In genomic region chr14:73763396-73763795, GRCh38 we compare ENCODE assay signal across 1 cellular context.
A peak's percentile ranks its signal among the peaks of the same experiment; 100 is the strongest.
TF ChIP-seq lines count a peak whose summit lies in the region.

No MANE protein-coding gene starts in this region.

TF ChIP-seq in HepG2, 621 proteins besides CTCF, POLR2A, EP300 and RAD21 (continued from another document and continues in another):
- TF ChIP-seq ZBED4 (CRISPR knock-in tag; IDR thresholded peaks at IDR 0.05; ENCODE audit: borderline replicate concordance) (no peak), TAF15 (IDR thresholded peaks at IDR 0.05; ENCODE audit: low read depth, low read length, poor library complexity, severe bottlenecking) (no peak), NR2F6 (IDR thresholded peaks at IDR 0.05) (peak; percentile 32; the same call in 1 of the 2 replicates), NR2F6 (CRISPR knock-in tag; IDR thresholded peaks at IDR 0.05) (peak; percentile 34; the same call in 1 of the 2 replicates), SETDB1 (CRISPR knock-in tag; IDR thresholded peaks at IDR 0.05; ENCODE audit: borderline replicate concordance) (no peak), ZNF460 (CRISPR knock-in tag; IDR thresholded peaks at IDR 0.05; ENCODE audit: borderline replicate concordance) (no peak), SP5 (CRISPR knock-in tag; IDR thresholded peaks at IDR 0.05; ENCODE audit: borderline replicate concordance, low read depth) (peak; percentile 63; the same call in 1 of the 2 replicates), NFRKB (IDR thresholded peaks at IDR 0.05) (no peak), ZBTB42 (CRISPR knock-in tag; IDR thresholded peaks at IDR 0.05) (no peak), ZSCAN22 (CRISPR knock-in tag; IDR thresholded peaks at IDR 0.05) (no peak), TEAD2 (CRISPR knock-in tag; IDR thresholded peaks at IDR 0.05) (no peak), ZMYM2 (CRISPR knock-in tag; IDR thresholded peaks at IDR 0.05) (no peak), AGO1 (IDR thresholded peaks at IDR 0.05; ENCODE audit: low read depth, low read length, poor library complexity, severe bottlenecking) (no peak), MXD4 (CRISPR knock-in tag; IDR thresholded peaks at IDR 0.05) (0 out of 2 replicates have a peak, but pooled peaks have one; percentile 41), ZNF570 (CRISPR knock-in tag; IDR thresholded peaks at IDR 0.05; ENCODE audit: borderline replicate concordance) (no peak), KMT2A (CRISPR knock-in tag; IDR thresholded peaks at IDR 0.05) (peak; percentile 39; the same call in 1 of the 2 replicates), CREM (IDR thresholded peaks at IDR 0.05) (no peak; the same call in 1 of the 2 replicates), CREM (CRISPR knock-in tag; IDR thresholded peaks at IDR 0.05) (no peak), ZNF205 (CRISPR knock-in tag; IDR thresholded peaks at IDR 0.05) (0 out of 2 replicates have a peak, but pooled peaks have one; percentile 31), ZFP91 (CRISPR knock-in tag; IDR thresholded peaks at IDR 0.05; ENCODE audit: borderline replicate concordance) (no peak), ZNF720 (CRISPR knock-in tag; IDR thresholded peaks at IDR 0.05) (no peak), ZNF589 (CRISPR knock-in tag; conservative IDR thresholded peaks at IDR 0.05) (no peak), YEATS4 (CRISPR knock-in tag; IDR thresholded peaks at IDR 0.05; ENCODE audit: borderline replicate concordance) (no peak), U2AF1 (optimal IDR thresholded peaks at IDR 0.05; ENCODE audit: low read depth, low read length) (no peak), SIN3B (IDR thresholded peaks at IDR 0.05; ENCODE audit: low read length) (no peak), ZNF597 (CRISPR knock-in tag; IDR thresholded peaks at IDR 0.05) (no peak), TFDP2 (CRISPR knock-in tag; IDR thresholded peaks at IDR 0.05) (no peak), SAP130 (CRISPR knock-in tag; IDR thresholded peaks at IDR 0.05; ENCODE audit: low read depth) (peak; percentile 84), GATAD2A (CRISPR knock-in tag; IDR thresholded peaks at IDR 0.05) (peak; percentile 78), FOXP4 (CRISPR knock-in tag; IDR thresholded peaks at IDR 0.05) (peak; percentile 70), JUND (CRISPR knock-in tag; IDR thresholded peaks at IDR 0.05) (no peak), REPIN1 (CRISPR knock-in tag; IDR thresholded peaks at IDR 0.05; ENCODE audit: borderline replicate concordance, low read depth) (no peak), PATZ1 (CRISPR knock-in tag; IDR thresholded peaks at IDR 0.05) (peak; percentile 63; the same call in 1 of the 2 replicates), RORA (CRISPR knock-in tag; IDR thresholded peaks at IDR 0.05) (no peak), HIVEP1 (CRISPR knock-in tag; IDR thresholded peaks at IDR 0.05) (no peak)
- TF ChIP-seq, protein P1, sequence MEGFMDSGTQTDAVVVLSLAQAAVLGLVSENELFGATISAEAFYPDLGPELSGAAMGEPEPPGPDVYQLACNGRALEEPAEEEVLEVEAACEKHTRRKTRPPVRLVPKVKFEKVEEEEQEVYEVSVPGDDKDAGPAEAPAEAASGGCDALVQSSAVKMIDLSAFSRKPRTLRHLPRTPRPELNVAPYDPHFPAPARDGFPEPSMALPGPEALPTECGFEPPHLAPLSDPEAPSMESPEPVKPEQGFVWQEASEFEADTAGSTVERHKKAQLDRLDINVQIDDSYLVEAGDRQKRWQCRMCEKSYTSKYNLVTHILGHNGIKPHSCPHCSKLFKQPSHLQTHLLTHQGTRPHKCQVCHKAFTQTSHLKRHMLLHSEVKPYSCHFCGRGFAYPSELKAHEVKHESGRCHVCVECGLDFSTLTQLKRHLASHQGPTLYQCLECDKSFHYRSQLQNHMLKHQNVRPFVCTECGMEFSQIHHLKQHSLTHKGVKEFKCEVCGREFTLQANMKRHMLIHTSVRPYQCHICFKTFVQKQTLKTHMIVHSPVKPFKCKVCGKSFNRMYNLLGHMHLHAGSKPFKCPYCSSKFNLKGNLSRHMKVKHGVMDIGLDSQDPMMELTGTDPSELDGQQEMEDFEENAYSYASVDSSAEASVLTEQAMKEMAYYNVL (CRISPR knock-in tag; IDR thresholded peaks at IDR 0.05; ENCODE audit: borderline replicate concordance), result no peak
- TF ChIP-seq, protein P2, sequence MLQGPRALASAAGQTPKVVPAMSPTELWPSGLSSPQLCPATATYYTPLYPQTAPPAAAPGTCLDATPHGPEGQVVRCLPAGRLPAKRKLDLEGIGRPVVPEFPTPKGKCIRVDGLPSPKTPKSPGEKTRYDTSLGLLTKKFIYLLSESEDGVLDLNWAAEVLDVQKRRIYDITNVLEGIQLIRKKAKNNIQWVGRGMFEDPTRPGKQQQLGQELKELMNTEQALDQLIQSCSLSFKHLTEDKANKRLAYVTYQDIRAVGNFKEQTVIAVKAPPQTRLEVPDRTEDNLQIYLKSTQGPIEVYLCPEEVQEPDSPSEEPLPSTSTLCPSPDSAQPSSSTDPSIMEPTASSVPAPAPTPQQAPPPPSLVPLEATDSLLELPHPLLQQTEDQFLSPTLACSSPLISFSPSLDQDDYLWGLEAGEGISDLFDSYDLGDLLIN (CRISPR knock-in tag; IDR thresholded peaks at IDR 0.05; ENCODE audit: borderline replicate concordance), result no peak
- TF ChIP-seq, protein P3, sequence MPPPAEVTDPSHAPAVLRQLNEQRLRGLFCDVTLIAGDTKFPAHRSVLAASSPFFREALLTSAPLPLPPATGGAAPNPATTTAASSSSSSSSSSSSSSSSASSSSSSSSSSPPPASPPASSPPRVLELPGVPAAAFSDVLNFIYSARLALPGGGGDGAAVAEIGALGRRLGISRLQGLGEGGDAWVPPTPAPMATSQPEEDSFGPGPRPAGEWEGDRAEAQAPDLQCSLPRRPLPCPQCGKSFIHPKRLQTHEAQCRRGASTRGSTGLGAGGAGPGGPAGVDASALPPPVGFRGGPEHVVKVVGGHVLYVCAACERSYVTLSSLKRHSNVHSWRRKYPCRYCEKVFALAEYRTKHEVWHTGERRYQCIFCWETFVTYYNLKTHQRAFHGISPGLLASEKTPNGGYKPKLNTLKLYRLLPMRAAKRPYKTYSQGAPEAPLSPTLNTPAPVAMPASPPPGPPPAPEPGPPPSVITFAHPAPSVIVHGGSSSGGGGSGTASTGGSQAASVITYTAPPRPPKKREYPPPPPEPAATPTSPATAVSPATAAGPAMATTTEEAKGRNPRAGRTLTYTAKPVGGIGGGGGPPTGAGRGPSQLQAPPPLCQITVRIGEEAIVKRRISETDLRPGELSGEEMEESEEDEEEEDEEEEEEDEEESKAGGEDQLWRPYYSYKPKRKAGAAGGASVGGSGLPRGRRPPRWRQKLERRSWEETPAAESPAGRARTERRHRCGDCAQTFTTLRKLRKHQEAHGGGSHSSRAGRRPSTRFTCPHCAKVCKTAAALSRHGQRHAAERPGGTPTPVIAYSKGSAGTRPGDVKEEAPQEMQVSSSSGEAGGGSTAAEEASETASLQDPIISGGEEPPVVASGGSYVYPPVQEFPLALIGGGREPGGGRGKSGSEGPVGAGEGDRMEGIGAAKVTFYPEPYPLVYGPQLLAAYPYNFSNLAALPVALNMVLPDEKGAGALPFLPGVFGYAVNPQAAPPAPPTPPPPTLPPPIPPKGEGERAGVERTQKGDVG (CRISPR knock-in tag; IDR thresholded peaks at IDR 0.05; ENCODE audit: borderline replicate concordance), result no peak
- TF ChIP-seq, protein P4, sequence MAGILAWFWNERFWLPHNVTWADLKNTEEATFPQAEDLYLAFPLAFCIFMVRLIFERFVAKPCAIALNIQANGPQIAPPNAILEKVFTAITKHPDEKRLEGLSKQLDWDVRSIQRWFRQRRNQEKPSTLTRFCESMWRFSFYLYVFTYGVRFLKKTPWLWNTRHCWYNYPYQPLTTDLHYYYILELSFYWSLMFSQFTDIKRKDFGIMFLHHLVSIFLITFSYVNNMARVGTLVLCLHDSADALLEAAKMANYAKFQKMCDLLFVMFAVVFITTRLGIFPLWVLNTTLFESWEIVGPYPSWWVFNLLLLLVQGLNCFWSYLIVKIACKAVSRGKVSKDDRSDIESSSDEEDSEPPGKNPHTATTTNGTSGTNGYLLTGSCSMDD (CRISPR knock-in tag; IDR thresholded peaks at IDR 0.05), result no peak
- TF ChIP-seq, protein P5, sequence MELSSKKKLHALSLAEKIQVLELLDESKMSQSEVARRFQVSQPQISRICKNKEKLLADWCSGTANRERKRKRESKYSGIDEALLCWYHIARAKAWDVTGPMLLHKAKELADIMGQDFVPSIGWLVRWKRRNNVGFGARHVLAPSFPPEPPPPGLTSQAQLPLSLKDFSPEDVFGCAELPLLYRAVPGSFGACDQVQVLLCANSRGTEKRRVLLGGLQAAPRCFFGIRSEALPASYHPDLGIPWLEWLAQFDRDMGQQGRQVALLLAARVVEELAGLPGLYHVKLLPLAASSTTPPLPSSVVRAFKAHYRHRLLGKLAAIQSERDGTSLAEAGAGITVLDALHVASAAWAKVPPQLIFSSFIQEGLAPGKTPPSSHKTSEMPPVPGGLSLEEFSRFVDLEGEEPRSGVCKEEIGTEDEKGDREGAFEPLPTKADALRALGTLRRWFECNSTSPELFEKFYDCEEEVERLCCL (CRISPR knock-in tag; IDR thresholded peaks at IDR 0.05; ENCODE audit: borderline replicate concordance), result no peak
